Comparison of ENCODE assay signal across 1 cellular context in genomic region chr16:13093676-13094075, GRCh38.
TF ChIP-seq lines count a peak whose summit lies in the region.

No MANE protein-coding gene starts in this region.

TF ChIP-seq in WTC11, 78 proteins besides CTCF, POLR2A, EP300 and RAD21:
- TF ChIP-seq, protein P1, sequence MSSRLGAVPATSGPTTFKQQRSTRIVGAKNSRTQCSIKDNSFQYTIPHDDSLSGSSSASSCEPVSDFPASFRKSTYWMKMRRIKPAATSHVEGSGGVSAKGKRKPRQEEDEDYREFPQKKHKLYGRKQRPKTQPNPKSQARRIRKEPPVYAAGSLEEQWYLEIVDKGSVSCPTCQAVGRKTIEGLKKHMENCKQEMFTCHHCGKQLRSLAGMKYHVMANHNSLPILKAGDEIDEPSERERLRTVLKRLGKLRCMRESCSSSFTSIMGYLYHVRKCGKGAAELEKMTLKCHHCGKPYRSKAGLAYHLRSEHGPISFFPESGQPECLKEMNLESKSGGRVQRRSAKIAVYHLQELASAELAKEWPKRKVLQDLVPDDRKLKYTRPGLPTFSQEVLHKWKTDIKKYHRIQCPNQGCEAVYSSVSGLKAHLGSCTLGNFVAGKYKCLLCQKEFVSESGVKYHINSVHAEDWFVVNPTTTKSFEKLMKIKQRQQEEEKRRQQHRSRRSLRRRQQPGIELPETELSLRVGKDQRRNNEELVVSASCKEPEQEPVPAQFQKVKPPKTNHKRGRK (CRISPR knock-in tag; IDR thresholded peaks at IDR 0.05; ENCODE audit: borderline replicate concordance): no peak
- TF ChIP-seq PRRX2 (CRISPR knock-in tag; IDR thresholded peaks at IDR 0.05) (no peak), CREM (CRISPR knock-in tag; IDR thresholded peaks at IDR 0.05) (no peak), ESRRA (CRISPR knock-in tag; IDR thresholded peaks at IDR 0.05; ENCODE audit: borderline replicate concordance) (no peak), ATF3 (CRISPR knock-in tag; conservative IDR thresholded peaks at IDR 0.05) (no peak), NFYB (CRISPR knock-in tag; conservative IDR thresholded peaks at IDR 0.05; ENCODE audit: low read depth) (no peak), ZSCAN18 (CRISPR knock-in tag; IDR thresholded peaks at IDR 0.05) (no peak), CBFB (CRISPR knock-in tag; IDR thresholded peaks at IDR 0.05; ENCODE audit: low read depth) (no peak), ATF2 (CRISPR knock-in tag; IDR thresholded peaks at IDR 0.05; ENCODE audit: borderline replicate concordance, low read depth) (no peak), CREB1 (CRISPR knock-in tag; IDR thresholded peaks at IDR 0.05) (no peak), NR1H2 (CRISPR knock-in tag; IDR thresholded peaks at IDR 0.05) (no peak), TEAD1 (CRISPR knock-in tag; IDR thresholded peaks at IDR 0.05) (no peak), STAT6 (CRISPR knock-in tag; conservative IDR thresholded peaks at IDR 0.05; ENCODE audit: low read depth) (no peak), ZMAT4 (CRISPR knock-in tag; IDR thresholded peaks at IDR 0.05) (no peak), GTF2I (CRISPR knock-in tag; conservative IDR thresholded peaks at IDR 0.05) (no peak), MLX (CRISPR knock-in tag; IDR thresholded peaks at IDR 0.05) (no peak), SOX15 (CRISPR knock-in tag; IDR thresholded peaks at IDR 0.05) (no peak), E2F4 (CRISPR knock-in tag; IDR thresholded peaks at IDR 0.05; ENCODE audit: borderline replicate concordance, low read depth) (no peak)
- TF ChIP-seq, protein P2, sequence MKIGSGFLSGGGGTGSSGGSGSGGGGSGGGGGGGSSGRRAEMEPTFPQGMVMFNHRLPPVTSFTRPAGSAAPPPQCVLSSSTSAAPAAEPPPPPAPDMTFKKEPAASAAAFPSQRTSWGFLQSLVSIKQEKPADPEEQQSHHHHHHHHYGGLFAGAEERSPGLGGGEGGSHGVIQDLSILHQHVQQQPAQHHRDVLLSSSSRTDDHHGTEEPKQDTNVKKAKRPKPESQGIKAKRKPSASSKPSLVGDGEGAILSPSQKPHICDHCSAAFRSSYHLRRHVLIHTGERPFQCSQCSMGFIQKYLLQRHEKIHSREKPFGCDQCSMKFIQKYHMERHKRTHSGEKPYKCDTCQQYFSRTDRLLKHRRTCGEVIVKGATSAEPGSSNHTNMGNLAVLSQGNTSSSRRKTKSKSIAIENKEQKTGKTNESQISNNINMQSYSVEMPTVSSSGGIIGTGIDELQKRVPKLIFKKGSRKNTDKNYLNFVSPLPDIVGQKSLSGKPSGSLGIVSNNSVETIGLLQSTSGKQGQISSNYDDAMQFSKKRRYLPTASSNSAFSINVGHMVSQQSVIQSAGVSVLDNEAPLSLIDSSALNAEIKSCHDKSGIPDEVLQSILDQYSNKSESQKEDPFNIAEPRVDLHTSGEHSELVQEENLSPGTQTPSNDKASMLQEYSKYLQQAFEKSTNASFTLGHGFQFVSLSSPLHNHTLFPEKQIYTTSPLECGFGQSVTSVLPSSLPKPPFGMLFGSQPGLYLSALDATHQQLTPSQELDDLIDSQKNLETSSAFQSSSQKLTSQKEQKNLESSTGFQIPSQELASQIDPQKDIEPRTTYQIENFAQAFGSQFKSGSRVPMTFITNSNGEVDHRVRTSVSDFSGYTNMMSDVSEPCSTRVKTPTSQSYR (CRISPR knock-in tag; IDR thresholded peaks at IDR 0.05): no peak
- TF ChIP-seq, protein P3, sequence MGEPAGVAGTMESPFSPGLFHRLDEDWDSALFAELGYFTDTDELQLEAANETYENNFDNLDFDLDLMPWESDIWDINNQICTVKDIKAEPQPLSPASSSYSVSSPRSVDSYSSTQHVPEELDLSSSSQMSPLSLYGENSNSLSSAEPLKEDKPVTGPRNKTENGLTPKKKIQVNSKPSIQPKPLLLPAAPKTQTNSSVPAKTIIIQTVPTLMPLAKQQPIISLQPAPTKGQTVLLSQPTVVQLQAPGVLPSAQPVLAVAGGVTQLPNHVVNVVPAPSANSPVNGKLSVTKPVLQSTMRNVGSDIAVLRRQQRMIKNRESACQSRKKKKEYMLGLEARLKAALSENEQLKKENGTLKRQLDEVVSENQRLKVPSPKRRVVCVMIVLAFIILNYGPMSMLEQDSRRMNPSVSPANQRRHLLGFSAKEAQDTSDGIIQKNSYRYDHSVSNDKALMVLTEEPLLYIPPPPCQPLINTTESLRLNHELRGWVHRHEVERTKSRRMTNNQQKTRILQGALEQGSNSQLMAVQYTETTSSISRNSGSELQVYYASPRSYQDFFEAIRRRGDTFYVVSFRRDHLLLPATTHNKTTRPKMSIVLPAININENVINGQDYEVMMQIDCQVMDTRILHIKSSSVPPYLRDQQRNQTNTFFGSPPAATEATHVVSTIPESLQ (CRISPR knock-in tag; IDR thresholded peaks at IDR 0.05): no peak
